In genomic region chr20:63831696-63832686, GRCh38 we compare ENCODE assay signal across 8 cellular contexts. TPM values are rescaled to one million over a fixed set of nuclear protein-coding genes. Genes with fewer than 3 reads are reported as not detected.
DNase-seq lines count a peak whose midpoint lies in the region; ATAC-seq and TF ChIP-seq lines count a peak whose summit lies in the region.
"Had no signal": no experiment of that assay in that cellular context is flagged by ENCODE, and none has a peak within 500 bp of the region (broad histone marks: within the 10 kb centered on the region; RNA-seq: fewer than 3 reads in every experiment).

No MANE protein-coding gene starts in this region.

- no peak overlapping the region for H3K9ac ChIP-seq in SK-N-MC (ENCODE audit: insufficient read length)

- peak; percentile 24 for TF ChIP-seq CTCF in left ventricle myocardium inferior (IDR thresholded peaks at IDR 0.05; ENCODE audit: borderline replicate concordance)

- no peaks in the 10 kb centered on the region for H3K27me3 ChIP-seq in left ventricle myocardium inferior (ENCODE audit: low read depth)

- DNase-seq in SK-N-MC (ENCODE audit: low read depth, low spot score) (no peak), left ventricle myocardium inferior (peak; percentile 64), retina (peak; percentile 66), GM19240 (ENCODE audit: insufficient read length, low spot score) (no peak), NCI-H82 treated with DMSO at 0.1 percent for 48 hours (lab: John Stamatoyannopoulos, UW; ENCODE audit: unreplicated experiment) (no peak)
- DNase-seq in stimulated activated CD8-positive, alpha-beta memory T cell treated with anti-CD3 and anti-CD28 coated beads, Interleukin-4, amount 100 ng/mL, for 48 hours: no peak

- ATAC-seq in HG02588 (IDR thresholded peaks at IDR 0.05; ENCODE audit: unreplicated experiment): peak; percentile 11

- intact Hi-C loops in left ventricle myocardium inferior (cut with micrococcal nuclease): no loop called here

- H3K27ac ChIP-seq in SK-N-MC: no peak overlapping the region
- peak overlapping the region; percentile 96 for H3K27ac ChIP-seq in left ventricle myocardium inferior (replicated peaks)

- H3K4me1 ChIP-seq in left ventricle myocardium inferior: peaks cover 71% of the 10 kb centered on the region

- H3K36me3 ChIP-seq in SK-N-MC (ENCODE audit: insufficient read depth, low read length) (no peaks in the 10 kb centered on the region), left ventricle myocardium inferior (no peaks in the 10 kb centered on the region)

- H3K9me3 ChIP-seq in SK-N-MC (ENCODE audit: low read depth, low read length) (no peaks in the 10 kb centered on the region), left ventricle myocardium inferior (replicated peaks) (no peaks in the 10 kb centered on the region)

- peak overlapping the region; percentile 63 for H3K4me3 ChIP-seq in SK-N-MC
- H3K4me3 ChIP-seq in left ventricle myocardium inferior: peak overlapping the region; percentile 79

RNA-seq across cellular contexts. Expression of gene ZBTB46, which starts 0.9 kb away (rescaled TPM):
- 13.6 TPM for total RNA-seq in left ventricle myocardium inferior

RNA-seq across cellular contexts. Expression of gene ABHD16B, which starts 29.3 kb away (rescaled TPM):
- not detected for total RNA-seq in left ventricle myocardium inferior
- total RNA-seq: pulmonary artery endothelial cell had no signal

RNA-seq across cellular contexts. Expression of gene TPD52L2, which starts 33.1 kb away (rescaled TPM):
- total RNA-seq in left ventricle myocardium inferior: 72.0 TPM

Comparison
In these comparisons a context has a peak if more than half of its experiments do, and no peak if none do; other contexts are left out.
1. DNase-seq: peak in left ventricle myocardium inferior (single experiment) and retina (single experiment); none in SK-N-MC (single experiment), GM19240 (single experiment), NCI-H82 treated with DMSO at 0.1 percent for 48 hours (single experiment) and stimulated activated CD8-positive, alpha-beta memory T cell treated with anti-CD3 and anti-CD28 coated beads, Interleukin-4, amount 100 ng/mL, for 48 hours (single experiment).